8 cellular contexts compared by ENCODE assay signal in the genomic region with DNA sequence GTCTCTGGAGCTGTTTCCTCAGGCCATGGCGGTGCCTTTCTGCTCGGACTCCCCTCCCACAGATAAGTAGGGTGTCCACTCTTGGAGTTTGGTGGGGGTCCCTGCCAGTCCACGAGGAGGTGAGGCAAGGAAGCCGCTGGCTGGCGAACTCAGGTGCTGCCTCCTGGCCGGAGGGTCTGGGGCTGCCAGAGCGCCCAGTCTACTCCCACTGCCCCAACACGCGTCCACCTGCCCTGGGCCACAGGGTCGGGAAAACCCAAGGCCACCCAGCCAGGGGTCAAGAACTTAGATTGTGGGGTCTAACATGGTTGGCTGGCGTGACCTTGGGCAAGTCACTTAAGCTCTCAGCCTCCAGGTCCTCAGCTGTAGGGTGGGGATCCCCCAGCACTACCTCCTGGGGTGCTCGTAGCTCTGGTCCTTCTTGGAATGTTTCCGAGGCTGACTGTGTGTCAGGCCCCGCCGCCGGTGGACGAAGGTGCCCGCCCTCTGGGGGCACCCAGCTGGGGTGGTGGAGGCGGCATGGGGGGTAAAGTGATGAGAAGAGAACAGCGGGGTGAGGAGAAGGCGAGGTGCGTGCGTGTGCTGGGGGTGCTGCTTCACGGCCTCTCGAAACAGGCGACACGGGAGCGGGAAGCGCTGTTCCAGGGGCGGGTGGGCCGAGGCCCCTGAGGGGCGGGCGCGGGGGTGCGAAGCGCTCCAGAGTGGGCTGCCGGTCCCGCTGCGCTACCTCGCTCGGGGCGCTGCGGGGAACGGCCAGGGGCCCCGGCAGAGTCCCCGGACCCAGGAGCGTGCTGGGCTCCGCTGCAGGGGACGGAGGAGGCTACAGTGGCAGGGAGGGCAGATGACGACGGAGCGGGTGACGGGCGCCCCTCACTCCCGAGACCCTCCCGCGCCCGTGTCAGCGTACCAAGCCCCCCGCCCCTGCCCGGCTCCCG. TPM values are rescaled to one million over a fixed set of nuclear protein-coding genes. Genes with fewer than 3 reads are reported as not detected.
DNase-seq lines count a peak whose midpoint lies in the region; ATAC-seq, FAIRE-seq and TF ChIP-seq lines count a peak whose summit lies in the region.

No MANE protein-coding gene starts in this region.

- TF ChIP-seq CTCF in A549 (IDR thresholded peaks at IDR 0.05), result no peak

- no peak for TF ChIP-seq EP300 in A549 (IDR thresholded peaks at IDR 0.05)

- H3K27ac ChIP-seq in A549 (peak overlapping the region; percentile 88 to 90), skin epidermis (no peak overlapping the region)

- H3K4me1 ChIP-seq in A549, result peaks cover 21% of the 10 kb centered on the region

- FAIRE-seq in A549 (lab: Jason Lieb, UNC) (no peak), GM18507 (lab: Jason Lieb, UNC) (peak; percentile 5)

- ATAC-seq in A549, result 0 out of 6 replicates have a peak, but pooled peaks of 1 of the 2 experiments have one; percentile 14
- peak; percentile 18 to 31 (median 30) for ATAC-seq in T-cell (replicated peaks in 1 of 4)
- no peak for ATAC-seq in GM18520 (IDR thresholded peaks at IDR 0.05; ENCODE audit: unreplicated experiment)
- no peak for ATAC-seq in GM21619 (IDR thresholded peaks at IDR 0.05; ENCODE audit: unreplicated experiment)
- ATAC-seq in HG03097 (IDR thresholded peaks at IDR 0.05; ENCODE audit: low FRiP score, unreplicated experiment), result no peak

- WGBS in A549 (ENCODE audit: missing lambda C conversion rate), result 27% methylated on average over 12 of the region's 62 CpGs

- H3K4me3 ChIP-seq in A549 (peak overlapping the region; percentile 80), skin epidermis (peak overlapping the region; percentile 18 to 57 (median 39))

- peak overlapping the region; percentile 100 for H3K4me2 ChIP-seq in A549

- peaks cover 6% of the 10 kb centered on the region for H3K36me3 Mint-ChIP-seq in T-cell

- H3K27me3 Mint-ChIP-seq in T-cell, result peaks cover 0 to 29% of the 10 kb centered on the region in 2 donors

- H3K27ac Mint-ChIP-seq in T-cell, result no peak overlapping the region

- H3K4me3 Mint-ChIP-seq in T-cell, result peak overlapping the region; percentile 68 to 90 (median 71)

- peaks cover 12 to 24% (median 23%) of the 10 kb centered on the region in 3 donors for H3K4me1 Mint-ChIP-seq in T-cell

- H3K9me3 ChIP-seq in A549, result no peaks in the 10 kb centered on the region

- CTCF ChIA-PET in A549 (lab: Yijun Ruan, JAX) (interaction anchor here (1.1 kb wide), 2 partner anchors 14 to 29 kb away, joined by 3 read pairs; no protein-coding TSS in a partner anchor), T-cell (lab: Charles Lee) (no interaction called here)

- no peak for TF ChIP-seq RAD21 in A549 (conservative IDR thresholded peaks at IDR 0.05 in 1 of 2, IDR thresholded peaks at IDR 0.05 in 1 of 2)

- TF ChIP-seq POLR2A in A549 (IDR thresholded peaks at IDR 0.05; ENCODE audit: low read length), result no peak

- no peak for DNase-seq in A549 (ENCODE audit: low read depth in 1 of 2, low spot score in 1 of 2)
- DNase-seq in GM18507 (ENCODE audit: extremely low spot score, insufficient read length, low read depth), result no peak
- DNase-seq in T-cell, result peak in 5 of 34 experiments; percentile 7 to 29 (median 23)
- DNase-seq in germinal center (ENCODE audit: low spot score), result peak; percentile 46

- POLR2A ChIA-PET in A549 (lab: Yijun Ruan, JAX) (no interaction called here), T-cell (lab: Charles Lee) (interaction anchor here in 1 of 2 donors (0.6 kb wide), 1 partner anchor 55 kb away, joined by 5 read pairs; no protein-coding TSS in a partner anchor)

- H3K9me3 Mint-ChIP-seq in T-cell, result no peaks in the 10 kb centered on the region

TF ChIP-seq in A549, 52 proteins besides CTCF, POLR2A, EP300 and RAD21:
- TF ChIP-seq HOXA7 (CRISPR knock-in tag; IDR thresholded peaks at IDR 0.05), result no peak
- TF ChIP-seq, protein P1, sequence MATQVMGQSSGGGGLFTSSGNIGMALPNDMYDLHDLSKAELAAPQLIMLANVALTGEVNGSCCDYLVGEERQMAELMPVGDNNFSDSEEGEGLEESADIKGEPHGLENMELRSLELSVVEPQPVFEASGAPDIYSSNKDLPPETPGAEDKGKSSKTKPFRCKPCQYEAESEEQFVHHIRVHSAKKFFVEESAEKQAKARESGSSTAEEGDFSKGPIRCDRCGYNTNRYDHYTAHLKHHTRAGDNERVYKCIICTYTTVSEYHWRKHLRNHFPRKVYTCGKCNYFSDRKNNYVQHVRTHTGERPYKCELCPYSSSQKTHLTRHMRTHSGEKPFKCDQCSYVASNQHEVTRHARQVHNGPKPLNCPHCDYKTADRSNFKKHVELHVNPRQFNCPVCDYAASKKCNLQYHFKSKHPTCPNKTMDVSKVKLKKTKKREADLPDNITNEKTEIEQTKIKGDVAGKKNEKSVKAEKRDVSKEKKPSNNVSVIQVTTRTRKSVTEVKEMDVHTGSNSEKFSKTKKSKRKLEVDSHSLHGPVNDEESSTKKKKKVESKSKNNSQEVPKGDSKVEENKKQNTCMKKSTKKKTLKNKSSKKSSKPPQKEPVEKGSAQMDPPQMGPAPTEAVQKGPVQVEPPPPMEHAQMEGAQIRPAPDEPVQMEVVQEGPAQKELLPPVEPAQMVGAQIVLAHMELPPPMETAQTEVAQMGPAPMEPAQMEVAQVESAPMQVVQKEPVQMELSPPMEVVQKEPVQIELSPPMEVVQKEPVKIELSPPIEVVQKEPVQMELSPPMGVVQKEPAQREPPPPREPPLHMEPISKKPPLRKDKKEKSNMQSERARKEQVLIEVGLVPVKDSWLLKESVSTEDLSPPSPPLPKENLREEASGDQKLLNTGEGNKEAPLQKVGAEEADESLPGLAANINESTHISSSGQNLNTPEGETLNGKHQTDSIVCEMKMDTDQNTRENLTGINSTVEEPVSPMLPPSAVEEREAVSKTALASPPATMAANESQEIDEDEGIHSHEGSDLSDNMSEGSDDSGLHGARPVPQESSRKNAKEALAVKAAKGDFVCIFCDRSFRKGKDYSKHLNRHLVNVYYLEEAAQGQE (IDR thresholded peaks at IDR 0.05), result peak; percentile 29; the same call in 1 of the 2 replicates

RNA-seq across cellular contexts. Expression of a gene that starts 1.2 kb away (rescaled TPM):
- polyA plus RNA-seq in A549 (2011; rRNA removed) (3.1 and 3.2 TPM in 2 replicates), A549 (2017; fragmentation: RNase III; extraction: RNeasy Plus Mini Kit Qiagen cat#74134 plus additional on column Dnase treatment) (7.2 to 10.3 TPM (median 7.4 TPM) in 3 replicates)
- 7.7 and 9.9 TPM in 2 replicates for polyA plus RNA-seq in A549 (2012; cell fraction: cytosol; rRNA removed)
- polyA plus RNA-seq in A549 (2012; cell fraction: nucleus; rRNA removed), result 28.9 and 31.5 TPM in 2 replicates
- 1.1 and 3.2 TPM in 2 replicates for polyA minus RNA-seq in A549 (2011; rRNA and poly(A)+ RNA removed)
- under 1 TPM; 0.07 to 0.58 (median 0.33) TPM for total RNA-seq in T-cell

RNA-seq across cellular contexts. Expression of a gene that starts 13.5 kb away (rescaled TPM):
- polyA plus RNA-seq in A549 (2011; rRNA removed) (0.78 and 1.0 TPM in 2 replicates), A549 (2017; fragmentation: RNase III; extraction: RNeasy Plus Mini Kit Qiagen cat#74134 plus additional on column Dnase treatment) (0.75 to 1.1 TPM (median 1.0 TPM) in 3 replicates)
- 1.3 and 1.4 TPM in 2 replicates for polyA plus RNA-seq in A549 (2012; cell fraction: cytosol; rRNA removed)
- 2.3 and 3.0 TPM in 2 replicates for polyA plus RNA-seq in A549 (2012; cell fraction: nucleus; rRNA removed)
- polyA minus RNA-seq in A549 (2011; rRNA and poly(A)+ RNA removed), result 0.97 and 1.2 TPM in 2 replicates
- not detected for total RNA-seq in T-cell

RNA-seq across cellular contexts. Expression of a gene that starts 55.8 kb away (rescaled TPM):
- polyA plus RNA-seq in A549 (2011; rRNA removed), result 187 and 214 TPM in 2 replicates
- 152 and 157 TPM in 2 replicates for polyA plus RNA-seq in A549 (2012; cell fraction: cytosol; rRNA removed)
- 119 and 131 TPM in 2 replicates for polyA plus RNA-seq in A549 (2012; cell fraction: nucleus; rRNA removed)
- polyA plus RNA-seq in A549 (2017; fragmentation: RNase III; extraction: RNeasy Plus Mini Kit Qiagen cat#74134 plus additional on column Dnase treatment), result 159 to 181 TPM (median 169 TPM) in 3 replicates
- 61.3 and 73.1 TPM in 2 replicates for polyA minus RNA-seq in A549 (2011; rRNA and poly(A)+ RNA removed)
- total RNA-seq in T-cell, result 100 to 1,000 TPM; 248 to 279 (median 270) TPM

Comparison
In these comparisons a context has a peak if more than half of its experiments do, and no peak if none do; other contexts are left out.
1. ATAC-seq: peak in T-cell (4 of 4); none in GM18520 (single experiment), GM21619 (single experiment) and HG03097 (single experiment).
2. H3K27ac ChIP-seq: peak in A549 (2 of 2); none in skin epidermis (0 of 21).